10 cellular contexts compared by ENCODE assay signal in the genomic region with DNA sequence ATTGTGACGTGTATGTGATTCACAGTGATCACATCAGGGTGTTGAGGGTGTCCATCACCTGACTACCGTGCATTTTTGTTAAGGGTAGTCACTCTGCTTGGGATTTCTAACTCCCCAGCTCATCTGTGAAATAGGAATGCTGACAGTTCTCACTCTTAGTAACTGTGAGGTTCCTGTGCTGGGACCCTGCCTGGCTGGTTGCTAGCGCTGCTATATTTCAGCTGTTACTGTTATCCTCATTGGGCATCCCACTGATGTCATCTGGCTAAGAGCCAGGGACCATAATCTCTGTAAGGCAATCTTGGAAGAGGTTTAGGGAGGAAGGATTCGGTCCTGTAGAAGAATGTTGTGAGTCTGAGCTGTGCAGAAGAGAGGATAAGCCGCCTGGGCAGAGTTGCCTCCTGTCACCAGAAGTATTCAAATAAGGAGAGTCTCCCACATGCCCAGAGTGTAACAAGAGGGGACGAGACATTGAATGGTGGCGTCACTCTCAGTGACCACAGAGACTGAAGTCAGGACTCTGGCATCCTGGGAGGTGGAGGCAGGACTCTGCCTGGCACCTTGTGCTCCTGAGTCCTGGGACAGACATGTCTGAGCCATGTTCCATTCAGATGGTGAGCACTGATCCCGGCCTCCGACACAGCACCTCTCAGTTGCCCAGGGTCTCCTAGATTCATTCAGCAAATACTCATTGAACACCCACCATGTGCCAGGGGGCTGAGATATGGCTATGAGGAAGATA. TPM values are rescaled to one million over a fixed set of nuclear protein-coding genes. Genes with fewer than 3 reads are reported as not detected.
DNase-seq lines count a peak whose midpoint lies in the region; ATAC-seq, FAIRE-seq and TF ChIP-seq lines count a peak whose summit lies in the region.
"Had no signal": no experiment of that assay in that cellular context is flagged by ENCODE, and none has a peak within 500 bp of the region (broad histone marks: within the 10 kb centered on the region; RNA-seq: fewer than 3 reads in every experiment).

No MANE protein-coding gene starts in this region.

- TF ChIP-seq CTCF in cardiac muscle cell (IDR thresholded peaks at IDR 0.05; ENCODE audit: low read depth, low read length) (no peak), astrocyte of the spinal cord (IDR thresholded peaks at IDR 0.05; ENCODE audit: low read depth, low read length) (no peak), kidney (IDR thresholded peaks at IDR 0.05; ENCODE audit: borderline replicate concordance, extremely low read depth, insufficient read depth) (no peak)

- FAIRE-seq in kidney (lab: Jason Lieb, UNC): no peak

- no peaks in the 10 kb centered on the region for H3K27me3 ChIP-seq in cardiac muscle cell
- H3K27me3 ChIP-seq: BE2C had no signal

- intact Hi-C loops in cardiac septum (cut with DNase I): no loop called here
- intact Hi-C loops in kidney (cut with DNase I): no loop called here

- peak; percentile 27 to 78 for DNase-seq in cardiac muscle cell (ENCODE audit: low read depth in 1 of 2, low spot score in 1 of 2)
- no peak for DNase-seq in cardiac septum (ENCODE audit: low spot score)
- peak; percentile 48 for DNase-seq in astrocyte of the spinal cord (ENCODE audit: low read depth, low spot score)
- peak; percentile 70 for DNase-seq in kidney glomerular epithelial cell (lab: John Stamatoyannopoulos, UW)
- DNase-seq in kidney: no peak
- no peak for DNase-seq in stimulated activated naive CD8-positive, alpha-beta T cell treated with anti-CD3 and anti-CD28 coated beads, Interleukin-15, Interleukin-2, amounts not matched to agents 100 U/mL and 50 U/mL, for 24 hours
- DNase-seq in activated effector memory CD4-positive, alpha-beta T cell treated with anti-CD3 and anti-CD28 coated beads, Interleukin-2, amount 50 U/mL, for 16 hours: no peak
- DNase-seq in NCI-H2081 treated with DMSO at 0.1 percent for 48 hours (lab: John Stamatoyannopoulos, UW): no peak
- DNase-seq: BE2C; effector memory CD8-positive, alpha-beta T cell had no signal

- H3K9ac ChIP-seq in kidney (ENCODE audit: low read length in 2 of 2): no peak overlapping the region

- H3K36me3 ChIP-seq in cardiac muscle cell: no peaks in the 10 kb centered on the region
- no peaks in the 10 kb centered on the region for H3K36me3 ChIP-seq in kidney (ENCODE audit: control insufficient read depth in 1 of 2, insufficient read depth in 2 of 2, low read length in 2 of 2)
- H3K36me3 ChIP-seq: BE2C had no signal

- ATAC-seq in stimulated activated naive CD8-positive, alpha-beta T cell treated with anti-CD3 and anti-CD28 coated beads, Interleukin-15, Interleukin-2, amounts not matched to agents 100 U/mL and 50 U/mL, for 24 hours: no peak
- ATAC-seq: effector memory CD8-positive, alpha-beta T cell had no signal

- H3K4me3 ChIP-seq in cardiac muscle cell (no peak overlapping the region), astrocyte of the spinal cord (ENCODE audit: low read depth, low read length) (no peak overlapping the region), kidney (ENCODE audit: low read length in 2 of 2) (no peak overlapping the region)

- H3K9me3 ChIP-seq in cardiac muscle cell (ENCODE audit: low read depth) (no peaks in the 10 kb centered on the region), kidney (ENCODE audit: control insufficient read depth in 1 of 2, low read length in 2 of 2) (no peaks in the 10 kb centered on the region)
- H3K9me3 ChIP-seq: BE2C had no signal

- in situ Hi-C loops in astrocyte of the spinal cord (cut with HindIII; ENCODE audit: low sequenced_read_pairs): no loop called here

- H3K27ac ChIP-seq in cardiac muscle cell (peak overlapping the region; percentile 6), kidney (ENCODE audit: low read depth in 2 of 2, low read length in 2 of 2) (no peak overlapping the region)

- no peaks in the 10 kb centered on the region for H3K4me1 ChIP-seq in cardiac muscle cell (ENCODE audit: low read depth)
- H3K4me1 ChIP-seq in kidney (ENCODE audit: control insufficient read depth in 1 of 2, insufficient read depth in 1 of 2, low read depth in 1 of 2, low read length in 2 of 2): no peaks in the 10 kb centered on the region
- H3K4me1 ChIP-seq: BE2C had no signal

RNA-seq across cellular contexts. Expression of a gene that starts 52.2 kb away (rescaled TPM):
- total RNA-seq in cardiac muscle cell (24.9 and 42.4 TPM in 2 replicates), cardiac septum (64.6 TPM), kidney (43.4 TPM)
- polyA plus RNA-seq in cardiac muscle cell (19.3 and 33.5 TPM in 2 replicates), kidney (ENCODE audit: insufficient read depth, low read depth, low replicate concordance) (3.2 TPM)

Comparison
In these comparisons a context has a peak if more than half of its experiments do, and no peak if none do; other contexts are left out.
1. DNase-seq: peak in cardiac muscle cell (2 of 2), astrocyte of the spinal cord (single experiment) and kidney glomerular epithelial cell (single experiment); none in cardiac septum (single experiment), kidney (single experiment), stimulated activated naive CD8-positive, alpha-beta T cell treated with anti-CD3 and anti-CD28 coated beads, Interleukin-15, Interleukin-2, amounts not matched to agents 100 U/mL and 50 U/mL, for 24 hours (single experiment), activated effector memory CD4-positive, alpha-beta T cell treated with anti-CD3 and anti-CD28 coated beads, Interleukin-2, amount 50 U/mL, for 16 hours (single experiment) and NCI-H2081 treated with DMSO at 0.1 percent for 48 hours (single experiment).